32 cellular contexts compared by ENCODE assay signal in genomic region chr5:150341331-150341730, GRCh38. TPM values are rescaled to one million over a fixed set of nuclear protein-coding genes. Genes with fewer than 3 reads are reported as not detected.
"Had no signal": no experiment of that assay in that cellular context is flagged by ENCODE, and none has a peak within 500 bp of the region (broad histone marks: within the 10 kb centered on the region; RNA-seq: fewer than 3 reads in every experiment).

No MANE protein-coding gene starts in this region.

- H3K4me2 ChIP-seq: hepatocyte, smooth muscle cell had no signal

- H3K9me3 ChIP-seq: gastroesophageal sphincter, right atrium auricular region, thoracic aorta had no signal

- DNase-seq: activated CD4-positive, alpha-beta T cell treated with anti-CD3 and anti-CD28 coated beads for 48 hours; activated CD4-positive, alpha-beta T cell treated with anti-CD3 and anti-CD28 coated beads, Interleukin-2, amount 50 U/mL, for 48 hours; activated CD8-positive, alpha-beta memory T cell treated with anti-CD3 and anti-CD28 coated beads, Interleukin-2, amount 50 U/mL, for 4 hours; activated gamma-delta T cell; activated naive CD4-positive, alpha-beta T cell treated with anti-CD3 and anti-CD28 coated beads, Interleukin-2, amount 10 ng/mL, durations not matched to agents 7 days and 5 days; activated T-cell treated with anti-CD3 and anti-CD28 coated beads, Interleukin-2, amount 50 U/mL, for 1 hour; caudate nucleus; left colon; mammary epithelial cell; naive B cell; nephron progenitor cell; stimulated activated CD4-positive, alpha-beta T cell treated with anti-CD3 and anti-CD28 coated beads, Interleukin-1b, Interleukin-23, amount 100 ng/mL, for 48 hours; stimulated activated CD4-positive, alpha-beta T cell treated with anti-CD3 and anti-CD28 coated beads, Interleukin-4, amount 100 ng/mL, for 4 hours; stimulated activated CD8-positive, alpha-beta memory T cell treated with anti-CD3 and anti-CD28 coated beads, Interleukin-4, amount 100 ng/mL, for 48 hours; T-helper 9 cell; trophoblast cell had no signal

- H3K4me1 Mint-ChIP-seq: naive B cell had no signal

- H3K9me3 Mint-ChIP-seq: activated naive CD4-positive, alpha-beta T cell treated with anti-CD3 and anti-CD28 coated beads, Interleukin-2, amount 10 ng/mL, durations not matched to agents 7 days and 5 days; mesothelial cell of epicardium; nephron progenitor cell had no signal

- H3K36me3 ChIP-seq: gastroesophageal sphincter, right atrium auricular region, thoracic aorta had no signal

- H3K27ac ChIP-seq: gastroesophageal sphincter, hepatocyte, parathyroid adenoma, right atrium auricular region, thoracic aorta, VCaP had no signal

- H3K27ac Mint-ChIP-seq: activated naive CD4-positive, alpha-beta T cell treated with anti-CD3 and anti-CD28 coated beads, Interleukin-2, amount 10 ng/mL, durations not matched to agents 7 days and 5 days; mesothelial cell of epicardium; stimulated activated memory B cell treated with anti-CD40 and anti-IgM and Interleukin-4, amounts not matched to agents 10 μg/mL and 1 μg/mL and 100 μg/mL, for 72 hours; T-helper 1 cell treated with Interleukin-12 subunit alpha and Interleukin-12 subunit beta and Interleukin-4 antibody, amounts not matched to agents 30 μg/mL and 1 μg/mL, for 36 hours had no signal

- H3K36me3 Mint-ChIP-seq: activated naive CD4-positive, alpha-beta T cell treated with anti-CD3 and anti-CD28 coated beads, Interleukin-2, amount 10 ng/mL, durations not matched to agents 7 days and 5 days; mesothelial cell of epicardium; naive B cell; stimulated activated memory B cell treated with anti-CD40 and anti-IgM and Interleukin-4, amounts not matched to agents 10 μg/mL and 1 μg/mL and 100 μg/mL, for 72 hours had no signal

- H3K27me3 Mint-ChIP-seq: stimulated activated memory B cell treated with anti-CD40 and anti-IgM and Interleukin-4, amounts not matched to agents 10 μg/mL and 1 μg/mL and 100 μg/mL, for 72 hours had no signal

- ATAC-seq: activated CD4-positive, CD25-positive, alpha-beta regulatory T cell treated with anti-CD3 and anti-CD28 coated beads, Interleukin-2, amount 50 U/mL, for 24 hours; gastroesophageal sphincter; left colon had no signal

- H3K4me1 ChIP-seq: gastroesophageal sphincter, parathyroid adenoma, right atrium auricular region had no signal

- H3K79me2 ChIP-seq: hepatocyte, parathyroid adenoma had no signal

- H3K4me3 Mint-ChIP-seq: activated naive CD4-positive, alpha-beta T cell treated with anti-CD3 and anti-CD28 coated beads, Interleukin-2, amount 10 ng/mL, durations not matched to agents 7 days and 5 days; mesothelial cell of epicardium; naive B cell; nephron progenitor cell; stimulated activated memory B cell treated with anti-CD40 and anti-IgM and Interleukin-4, amounts not matched to agents 10 μg/mL and 1 μg/mL and 100 μg/mL, for 72 hours; T-helper 1 cell treated with Interleukin-12 subunit alpha and Interleukin-12 subunit beta and Interleukin-4 antibody, amounts not matched to agents 30 μg/mL and 1 μg/mL, for 36 hours had no signal

- H3K9ac ChIP-seq: parathyroid adenoma had no signal

- H2AFZ ChIP-seq: hepatocyte, parathyroid adenoma had no signal

- H3K4me3 ChIP-seq: gastroesophageal sphincter, hepatocyte, right atrium auricular region, smooth muscle cell, thoracic aorta had no signal

- H3K27me3 ChIP-seq: gastroesophageal sphincter, hepatocyte, right atrium auricular region had no signal

RNA-seq across cellular contexts. Expression of gene ARSI, which starts 38.6 kb away (rescaled TPM):
- total RNA-seq: activated CD8-positive, alpha-beta memory T cell treated with anti-CD3 and anti-CD28 coated beads for 36 hours; pulmonary artery endothelial cell had no signal

RNA-seq across cellular contexts. Expression of gene CAMK2A, which starts 51.8 kb away (rescaled TPM):
- total RNA-seq: activated CD8-positive, alpha-beta memory T cell treated with anti-CD3 and anti-CD28 coated beads for 36 hours; chondrocyte; endothelial cell of umbilical vein; pulmonary artery endothelial cell had no signal
- polyA plus RNA-seq: endothelial cell of umbilical vein, liver had no signal
